18 cellular contexts compared by ENCODE assay signal in genomic region chr3:3628676-3629328, GRCh38.
DNase-seq lines count a peak whose midpoint lies in the region; ATAC-seq and TF ChIP-seq lines count a peak whose summit lies in the region.
"Had no signal": no experiment of that assay in that cellular context is flagged by ENCODE, and none has a peak within 500 bp of the region (broad histone marks: within the 10 kb centered on the region; RNA-seq: fewer than 3 reads in every experiment).

No MANE protein-coding gene starts in this region.

- H3K36me3 ChIP-seq in heart right ventricle: no peaks in the 10 kb centered on the region
- H3K36me3 ChIP-seq: heart left ventricle, SJCRH30 had no signal

- whole genome bisulfite sequencing in heart right ventricle, 2 donors: 69 to 73% methylated on average over 3 of the region's 3 CpGs

- peaks cover 0 to 7% (median 0%) of the 10 kb centered on the region in 9 donors for H3K4me1 ChIP-seq in heart right ventricle
- H3K4me1 ChIP-seq: SJCRH30 had no signal

- intact Hi-C loops in heart right ventricle (cut with DNase I): no loop called here

- DNase-seq in heart right ventricle (no peak), Ammon's horn (ENCODE audit: low spot score) (no peak), cerebellum (ENCODE audit: low spot score) (no peak)
- DNase-seq: ACHN; activated CD4-positive, alpha-beta T cell treated with anti-CD3 and anti-CD28 coated beads, Interleukin-2, amount 50 U/mL, for 48 hours; activated effector memory CD4-positive, alpha-beta T cell treated with anti-CD3 and anti-CD28 coated beads, Interleukin-2, amount 50 U/mL, for 16 hours; cortex of kidney; heart left ventricle; IMR-90; mucosa of descending colon; NK-92 treated with Interleukin-12 subunit alpha and Interleukin-12 subunit beta, amount 100 ng/mL, for 24 hours; SJCRH30 had no signal

- no peak overlapping the region for H3K27ac ChIP-seq in heart right ventricle
- H3K27ac ChIP-seq: heart left ventricle, SJCRH30 had no signal

- TF ChIP-seq CTCF in heart right ventricle (IDR thresholded peaks at IDR 0.05): no peak

- H3K4me3 ChIP-seq in heart right ventricle: no peak overlapping the region
- H3K4me3 ChIP-seq: heart left ventricle, mucosa of descending colon, SJCRH30 had no signal

- no peaks in the 10 kb centered on the region for H3K27me3 ChIP-seq in heart right ventricle
- H3K27me3 ChIP-seq: heart left ventricle, SJCRH30 had no signal

- peaks cover 0 to 4% (median 0%) of the 10 kb centered on the region in 11 donors for H3K9me3 ChIP-seq in heart right ventricle
- H3K9me3 ChIP-seq: mucosa of descending colon, SJCRH30 had no signal

- ATAC-seq in GM18508 (IDR thresholded peaks at IDR 0.05; ENCODE audit: insufficient read depth, unreplicated experiment) (peak; percentile 81), GM19468 (IDR thresholded peaks at IDR 0.05; ENCODE audit: extremely low read depth, unreplicated experiment) (peak; percentile 52), HG02938 (IDR thresholded peaks at IDR 0.05; ENCODE audit: unreplicated experiment) (peak; percentile 85), HG03442 (IDR thresholded peaks at IDR 0.05; ENCODE audit: unreplicated experiment) (peak; percentile 75), heart right ventricle (no peak), GM19328 (IDR thresholded peaks at IDR 0.05; ENCODE audit: unreplicated experiment) (no peak)
- ATAC-seq: esophagus mucosa, heart left ventricle, mucosa of descending colon had no signal

Comparison
In these comparisons a context has a peak if more than half of its experiments do, and no peak if none do; other contexts are left out.
1. ATAC-seq: peak in GM18508 (single experiment), GM19468 (single experiment), HG02938 (single experiment) and HG03442 (single experiment); none in heart right ventricle (0 of 8) and GM19328 (single experiment).